Comparison of ENCODE assay signal across 13 cellular contexts in genomic region chrX:124395145-124395858, GRCh38. TPM values are rescaled to one million over a fixed set of nuclear protein-coding genes. Genes with fewer than 3 reads are reported as not detected.
DNase-seq lines count a peak whose midpoint lies in the region; ATAC-seq and TF ChIP-seq lines count a peak whose summit lies in the region.
"Had no signal": no experiment of that assay in that cellular context is flagged by ENCODE, and none has a peak within 500 bp of the region (broad histone marks: within the 10 kb centered on the region; RNA-seq: fewer than 3 reads in every experiment).

No MANE protein-coding gene starts in this region.

- no peak overlapping the region for H2AFZ ChIP-seq in OCI-LY3 (ENCODE audit: low read depth, low read length)
- H2AFZ ChIP-seq: GM23248 had no signal

- no peak overlapping the region for H3K4me3 ChIP-seq in BLaER1 treated with 17β-estradiol and CSF1 and Interleukin-3, amounts not matched to agents 10 nM and 100 nM
- no peak overlapping the region for H3K4me3 ChIP-seq in OCI-LY3 (ENCODE audit: low read length)
- no peak overlapping the region for H3K4me3 ChIP-seq in lower leg skin (ENCODE audit: low read depth, poor library complexity, severe bottlenecking)
- H3K4me3 ChIP-seq: GM23248, pancreas, stomach had no signal

- H3K36me3 ChIP-seq in BLaER1 treated with 17β-estradiol and CSF1 and Interleukin-3, amounts not matched to agents 10 nM and 100 nM: no peaks in the 10 kb centered on the region
- H3K36me3 ChIP-seq in OCI-LY3 (replicated peaks; ENCODE audit: low read depth, low read length): no peaks in the 10 kb centered on the region
- H3K36me3 ChIP-seq: pancreas, stomach had no signal

- H3K4me1 ChIP-seq in BLaER1 treated with 17β-estradiol and CSF1 and Interleukin-3, amounts not matched to agents 10 nM and 100 nM: peaks cover 0 to 12% (median 9%) of the 10 kb centered on the region in 10 experiments; a peak in 9 of 20 replicates
- H3K4me1 ChIP-seq in OCI-LY3 (ENCODE audit: low read length): peaks cover 7% of the 10 kb centered on the region
- H3K4me1 ChIP-seq: pancreas, stomach had no signal

- no peak overlapping the region for H3K9ac ChIP-seq in BLaER1 treated with 17β-estradiol and CSF1 and Interleukin-3, amounts not matched to agents 10 nM and 100 nM
- H3K9ac ChIP-seq in OCI-LY3 (ENCODE audit: low read length): no peak overlapping the region
- H3K9ac ChIP-seq: GM23248 had no signal

- peak; percentile 79 for ATAC-seq in GM18907 (IDR thresholded peaks at IDR 0.05; ENCODE audit: unreplicated experiment)
- ATAC-seq in HG02798 (IDR thresholded peaks at IDR 0.05; ENCODE audit: poor library complexity, unreplicated experiment): peak; percentile 73
- ATAC-seq: pancreas had no signal

- DNase-seq in NCI-H1092 (lab: John Stamatoyannopoulos, UW) (no peak), LoVo (ENCODE audit: low spot score) (no peak), DMS53 treated with DMSO at 0.1 percent for 48 hours (lab: John Stamatoyannopoulos, UW; ENCODE audit: unreplicated experiment) (no peak), lower leg skin (ENCODE audit: low spot score in 2 of 2) (no peak)
- DNase-seq: GM23248; NCI-H2081; pancreas; stimulated activated CD4-positive, alpha-beta T cell treated with anti-CD3 and anti-CD28 coated beads, Interleukin-1b, Interleukin-23, amount 100 ng/mL, for 48 hours; stomach had no signal

- H3K27me3 ChIP-seq in BLaER1 treated with 17β-estradiol and CSF1 and Interleukin-3, amounts not matched to agents 10 nM and 100 nM: peaks cover 69 to 99% (median 94%) of the 10 kb centered on the region in 11 experiments
- no peaks in the 10 kb centered on the region for H3K27me3 ChIP-seq in OCI-LY3 (ENCODE audit: low read depth, low read length)
- H3K27me3 ChIP-seq: stomach had no signal

- TF ChIP-seq POLR2A in lower leg skin (IDR thresholded peaks at IDR 0.05): no peak

- 75 to 78% methylated on average over 3 of the region's 3 CpGs for whole genome bisulfite sequencing in lower leg skin, 2 donors

- H3K79me2 ChIP-seq in OCI-LY3 (ENCODE audit: low read length): no peaks in the 10 kb centered on the region

- peak overlapping the region in 6 of 11 experiments; percentile 1 to 33 (median 20); a peak in 4 of 22 replicates for H3K4me2 ChIP-seq in BLaER1 treated with 17β-estradiol and CSF1 and Interleukin-3, amounts not matched to agents 10 nM and 100 nM
- peak overlapping the region; percentile 32 for H3K4me2 ChIP-seq in OCI-LY3 (ENCODE audit: low read length)

- no peak overlapping the region for H3K27ac ChIP-seq in BLaER1 treated with 17β-estradiol and CSF1 and Interleukin-3, amounts not matched to agents 10 nM and 100 nM
- H3K27ac ChIP-seq in OCI-LY3 (ENCODE audit: low read length): no peak overlapping the region
- H3K27ac ChIP-seq: GM23248, pancreas, stomach had no signal

- H4K20me1 ChIP-seq in BLaER1 treated with 17β-estradiol and CSF1 and Interleukin-3, amounts not matched to agents 10 nM and 100 nM: peaks cover 0 to 5% (median 0%) of the 10 kb centered on the region in 11 experiments; a peak in 1 of 22 replicates
- no peaks in the 10 kb centered on the region for H4K20me1 ChIP-seq in OCI-LY3 (ENCODE audit: insufficient read depth, low read length)

- H3K9me3 ChIP-seq in BLaER1 treated with 17β-estradiol and CSF1 and Interleukin-3, amounts not matched to agents 10 nM and 100 nM (replicated peaks in 1 of 11): no peaks in the 10 kb centered on the region
- H3K9me3 ChIP-seq in OCI-LY3 (ENCODE audit: insufficient read depth, low read length): no peaks in the 10 kb centered on the region
- H3K9me3 ChIP-seq: pancreas, stomach had no signal

- intact Hi-C loops in lower leg skin (cut with DNase I; ENCODE audit: low total_unique reads): no loop called here

- TF ChIP-seq CTCF in OCI-LY3 (IDR thresholded peaks at IDR 0.05; ENCODE audit: low read depth, low read length): no peak
- TF ChIP-seq CTCF in lower leg skin (IDR thresholded peaks at IDR 0.05): no peak

RNA-seq across cellular contexts. Expression of gene SH2D1A, which starts 48.9 kb away (rescaled TPM):
- under 1 TPM in 2 of 4 donors, not detected in 2; 0.19 to 0.25 TPM for total RNA-seq in lower leg skin
- total RNA-seq: GM23248 had no signal
